8 cellular contexts compared by ENCODE assay signal in the genomic region with DNA sequence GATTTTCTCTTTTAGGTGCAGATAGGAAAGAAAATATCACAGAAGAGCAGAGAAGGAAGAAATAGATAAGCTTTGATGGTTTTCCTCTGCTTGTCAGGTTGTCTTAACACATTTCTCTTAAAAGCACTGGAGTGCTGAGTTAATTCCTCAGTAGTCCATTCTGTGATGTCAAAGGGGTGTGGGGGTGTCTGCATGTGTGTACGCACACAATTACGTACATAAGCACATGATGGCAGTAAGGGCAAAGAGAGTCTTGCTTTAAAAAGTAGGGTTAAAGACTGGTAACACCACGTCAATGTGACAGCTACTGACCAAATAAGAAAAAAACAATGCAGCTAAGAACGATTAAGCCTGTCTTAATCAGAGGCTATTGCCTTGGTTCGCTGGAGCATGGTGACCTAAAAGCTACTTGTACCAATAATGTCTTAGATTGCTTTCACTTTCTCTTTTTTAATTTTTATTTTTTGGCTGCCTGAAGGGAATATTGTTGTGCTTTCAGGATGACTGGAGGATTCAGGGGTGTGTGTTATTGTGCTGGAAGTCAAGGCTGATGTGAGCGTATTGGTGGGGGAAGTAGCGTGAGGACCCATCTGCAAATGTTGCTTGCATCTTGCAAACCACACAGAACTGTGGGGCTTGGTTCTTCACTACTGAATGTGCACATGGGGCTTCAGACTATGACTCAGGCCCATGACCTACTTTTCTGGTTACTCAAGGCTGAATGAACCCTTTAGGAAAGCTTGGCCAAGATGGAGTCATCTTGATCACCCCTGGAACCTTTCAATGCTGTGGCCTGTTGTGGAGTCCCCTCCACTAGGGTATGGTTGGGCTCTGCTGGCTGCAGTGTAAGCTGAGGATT.
DNase-seq lines count a peak whose midpoint lies in the region; ATAC-seq and TF ChIP-seq lines count a peak whose summit lies in the region.

No MANE protein-coding gene starts in this region.

- no peak overlapping the region for H3K27ac Mint-ChIP-seq in activated naive CD8-positive, alpha-beta T cell treated with anti-CD3 and anti-CD28 coated beads, Interleukin-2, amount 10 ng/mL, durations not matched to agents 7 days and 5 days
- no peak overlapping the region for H3K27ac Mint-ChIP-seq in activated naive CD8-positive, alpha-beta T cell treated with anti-CD3 and anti-CD28 coated beads for 36 hours
- no peak overlapping the region for H3K27ac Mint-ChIP-seq in activated CD4-positive, alpha-beta T cell treated with anti-CD3 and anti-CD28 coated beads, Interleukin-2, amount 10 ng/mL, durations not matched to agents 24 days and 14 days

- no peak for ATAC-seq in activated naive CD8-positive, alpha-beta T cell treated with anti-CD3 and anti-CD28 coated beads, Interleukin-2, amount 10 ng/mL, durations not matched to agents 7 days and 5 days (ENCODE audit: low read depth)
- ATAC-seq in GM21447 (IDR thresholded peaks at IDR 0.05; ENCODE audit: unreplicated experiment), result no peak

- H3K36me3 ChIP-seq in WERI-Rb-1 (no peaks in the 10 kb centered on the region), vagina (no peaks in the 10 kb centered on the region)

- H3K27me3 Mint-ChIP-seq in activated naive CD8-positive, alpha-beta T cell treated with anti-CD3 and anti-CD28 coated beads, Interleukin-2, amount 10 ng/mL, durations not matched to agents 7 days and 5 days, result peaks cover 3% of the 10 kb centered on the region
- H3K27me3 Mint-ChIP-seq in activated naive CD8-positive, alpha-beta T cell treated with anti-CD3 and anti-CD28 coated beads for 36 hours, result peaks cover 1% of the 10 kb centered on the region
- H3K27me3 Mint-ChIP-seq in activated CD4-positive, alpha-beta T cell treated with anti-CD3 and anti-CD28 coated beads, Interleukin-2, amount 10 ng/mL, durations not matched to agents 24 days and 14 days, result peaks cover 4% of the 10 kb centered on the region

- peak overlapping the region; percentile 38 for H3K4me3 Mint-ChIP-seq in activated naive CD8-positive, alpha-beta T cell treated with anti-CD3 and anti-CD28 coated beads, Interleukin-2, amount 10 ng/mL, durations not matched to agents 7 days and 5 days
- H3K4me3 Mint-ChIP-seq in activated naive CD8-positive, alpha-beta T cell treated with anti-CD3 and anti-CD28 coated beads for 36 hours, result no peak overlapping the region
- H3K4me3 Mint-ChIP-seq in activated CD4-positive, alpha-beta T cell treated with anti-CD3 and anti-CD28 coated beads, Interleukin-2, amount 10 ng/mL, durations not matched to agents 24 days and 14 days, result no peak overlapping the region

- peak overlapping the region; percentile 45 for H3K27ac ChIP-seq in WERI-Rb-1
- peak overlapping the region; percentile 77 for H3K27ac ChIP-seq in vagina

- POLR2A ChIA-PET in activated naive CD8-positive, alpha-beta T cell treated with anti-CD3 and anti-CD28 coated beads, Interleukin-2, amount 10 ng/mL, durations not matched to agents 7 days and 5 days (lab: Charles Lee), result no interaction called here

- no peak for TF ChIP-seq CTCF in WERI-Rb-1 (IDR thresholded peaks at IDR 0.05; ENCODE audit: low read depth, low read length)
- no peak for TF ChIP-seq CTCF in vagina (IDR thresholded peaks at IDR 0.05)

- H3K27me3 ChIP-seq in WERI-Rb-1 (ENCODE audit: insufficient read depth, low read depth, severe bottlenecking) (no peaks in the 10 kb centered on the region), vagina (no peaks in the 10 kb centered on the region)

- peaks cover 30% of the 10 kb centered on the region for H3K4me1 ChIP-seq in vagina

- H3K9me3 Mint-ChIP-seq in activated naive CD8-positive, alpha-beta T cell treated with anti-CD3 and anti-CD28 coated beads, Interleukin-2, amount 10 ng/mL, durations not matched to agents 7 days and 5 days, result no peaks in the 10 kb centered on the region
- no peaks in the 10 kb centered on the region for H3K9me3 Mint-ChIP-seq in activated naive CD8-positive, alpha-beta T cell treated with anti-CD3 and anti-CD28 coated beads for 36 hours
- no peaks in the 10 kb centered on the region for H3K9me3 Mint-ChIP-seq in activated CD4-positive, alpha-beta T cell treated with anti-CD3 and anti-CD28 coated beads, Interleukin-2, amount 10 ng/mL, durations not matched to agents 24 days and 14 days

- no peaks in the 10 kb centered on the region for H3K36me3 Mint-ChIP-seq in activated naive CD8-positive, alpha-beta T cell treated with anti-CD3 and anti-CD28 coated beads, Interleukin-2, amount 10 ng/mL, durations not matched to agents 7 days and 5 days
- H3K36me3 Mint-ChIP-seq in activated naive CD8-positive, alpha-beta T cell treated with anti-CD3 and anti-CD28 coated beads for 36 hours, result no peaks in the 10 kb centered on the region
- no peaks in the 10 kb centered on the region for H3K36me3 Mint-ChIP-seq in activated CD4-positive, alpha-beta T cell treated with anti-CD3 and anti-CD28 coated beads, Interleukin-2, amount 10 ng/mL, durations not matched to agents 24 days and 14 days (ENCODE audit: low read depth)

- TF ChIP-seq POLR2A in vagina (IDR thresholded peaks at IDR 0.05), result no peak

- intact Hi-C loops in vagina (cut with DNase I), result no loop called here
- intact Hi-C loops in activated CD4-positive, alpha-beta T cell treated with anti-CD3 and anti-CD28 coated beads, Interleukin-2, amount 10 ng/mL, durations not matched to agents 24 days and 14 days (cut with micrococcal nuclease), result no loop called here

- no peak for DNase-seq in activated naive CD8-positive, alpha-beta T cell treated with anti-CD3 and anti-CD28 coated beads, Interleukin-2, amount 10 ng/mL, durations not matched to agents 7 days and 5 days
- no peak for DNase-seq in activated naive CD8-positive, alpha-beta T cell treated with anti-CD3 and anti-CD28 coated beads for 36 hours
- no peak for DNase-seq in WERI-Rb-1
- DNase-seq in hepatic stellate cell (ENCODE audit: low spot score), result peak; percentile 32
- no peak for DNase-seq in vagina (ENCODE audit: extremely low spot score in 2 of 2)
- DNase-seq in activated CD4-positive, alpha-beta T cell treated with anti-CD3 and anti-CD28 coated beads, Interleukin-2, amount 10 ng/mL, durations not matched to agents 24 days and 14 days, result no peak
- DNase-seq in NCI-H2107 (lab: John Stamatoyannopoulos, UW), result no peak

- H3K4me1 Mint-ChIP-seq in activated naive CD8-positive, alpha-beta T cell treated with anti-CD3 and anti-CD28 coated beads, Interleukin-2, amount 10 ng/mL, durations not matched to agents 7 days and 5 days, result peaks cover 2% of the 10 kb centered on the region
- peaks cover 2% of the 10 kb centered on the region for H3K4me1 Mint-ChIP-seq in activated naive CD8-positive, alpha-beta T cell treated with anti-CD3 and anti-CD28 coated beads for 36 hours
- peaks cover 2% of the 10 kb centered on the region for H3K4me1 Mint-ChIP-seq in activated CD4-positive, alpha-beta T cell treated with anti-CD3 and anti-CD28 coated beads, Interleukin-2, amount 10 ng/mL, durations not matched to agents 24 days and 14 days

- H3K9me3 ChIP-seq in WERI-Rb-1 (ENCODE audit: severe bottlenecking), result no peaks in the 10 kb centered on the region
- no peaks in the 10 kb centered on the region for H3K9me3 ChIP-seq in vagina

- H3K4me3 ChIP-seq in WERI-Rb-1 (ENCODE audit: low read depth, low read length) (no peak overlapping the region), vagina (peak overlapping the region; percentile 6 to 19)
